1 cellular context compared by ENCODE assay signal in genomic region chr6:36423101-36423824, GRCh38.
TF ChIP-seq lines count a peak whose summit lies in the region.

No MANE protein-coding gene starts in this region.

TF ChIP-seq in HepG2, 621 proteins besides CTCF, POLR2A, EP300 and RAD21 (continued from another document and continues in another):
- TF ChIP-seq ZBTB14 (CRISPR knock-in tag; IDR thresholded peaks at IDR 0.05) (peak; percentile 99), ZFYVE20 (CRISPR knock-in tag; IDR thresholded peaks at IDR 0.05; ENCODE audit: borderline replicate concordance, low read depth) (no peak), ZSCAN12 (CRISPR knock-in tag; IDR thresholded peaks at IDR 0.05) (no peak), IKZF5 (CRISPR knock-in tag; IDR thresholded peaks at IDR 0.05) (peak; percentile 92), ZNF12 (CRISPR knock-in tag; IDR thresholded peaks at IDR 0.05) (no peak), DR1 (CRISPR knock-in tag; IDR thresholded peaks at IDR 0.05) (peak; percentile 55; the same call in 1 of the 2 replicates), LRRFIP1 (CRISPR knock-in tag; conservative IDR thresholded peaks at IDR 0.05) (no peak), MTF1 (CRISPR knock-in tag; IDR thresholded peaks at IDR 0.05) (no peak), ZBTB1 (CRISPR knock-in tag; IDR thresholded peaks at IDR 0.05; ENCODE audit: borderline replicate concordance) (no peak), SMARCE1 (IDR thresholded peaks at IDR 0.05; ENCODE audit: borderline replicate concordance) (no peak), PRDM10 (CRISPR knock-in tag; IDR thresholded peaks at IDR 0.05; ENCODE audit: low read depth) (peak; percentile 23; the same call in 1 of the 2 replicates), ATF6 (CRISPR knock-in tag; conservative IDR thresholded peaks at IDR 0.05) (0 out of 2 replicates have a peak, but pooled peaks have one; percentile 57), SPEN (CRISPR knock-in tag; IDR thresholded peaks at IDR 0.05; ENCODE audit: low read depth) (peak; percentile 91), PLSCR1 (CRISPR knock-in tag; IDR thresholded peaks at IDR 0.05; ENCODE audit: borderline replicate concordance) (no peak), ZNF597 (CRISPR knock-in tag; IDR thresholded peaks at IDR 0.05) (no peak), ARID3A (IDR thresholded peaks at IDR 0.05; ENCODE audit: low read depth, low read length) (no peak), KMT2A (CRISPR knock-in tag; IDR thresholded peaks at IDR 0.05) (0 out of 2 replicates have a peak, but pooled peaks have one; percentile 61), ZNF569 (CRISPR knock-in tag; IDR thresholded peaks at IDR 0.05; ENCODE audit: borderline replicate concordance) (no peak), SYNCRIP (IDR thresholded peaks at IDR 0.05; ENCODE audit: insufficient read depth, low read depth, low read length) (no peak), THAP11 (CRISPR knock-in tag; IDR thresholded peaks at IDR 0.05) (peak; percentile 82; the same call in 1 of the 2 replicates), FOXJ3 (CRISPR knock-in tag; IDR thresholded peaks at IDR 0.05; ENCODE audit: borderline replicate concordance) (peak; percentile 6; the same call in 1 of the 2 replicates), SSRP1 (CRISPR knock-in tag; IDR thresholded peaks at IDR 0.05) (no peak), ZBTB20 (CRISPR knock-in tag; IDR thresholded peaks at IDR 0.05; ENCODE audit: borderline replicate concordance, low read depth) (0 out of 2 replicates have a peak, but pooled peaks have one; percentile 24), ZNF691 (CRISPR knock-in tag; IDR thresholded peaks at IDR 0.05; ENCODE audit: borderline replicate concordance, low read depth) (peak; percentile 70; the same call in 1 of the 2 replicates), ZBTB42 (CRISPR knock-in tag; IDR thresholded peaks at IDR 0.05) (no peak), SP2 (CRISPR knock-in tag; IDR thresholded peaks at IDR 0.05) (no peak), STAG1 (CRISPR knock-in tag; IDR thresholded peaks at IDR 0.05) (peak; percentile 87), BRF2 (CRISPR knock-in tag; IDR thresholded peaks at IDR 0.05) (peak; percentile 87), ATAD3A (CRISPR knock-in tag; IDR thresholded peaks at IDR 0.05) (no peak)
